Comparison of ENCODE assay signal across 1 cellular context in genomic region chr5:135566422-135567416, GRCh38.
TF ChIP-seq lines count a peak whose summit lies in the region.

No MANE protein-coding gene starts in this region.

TF ChIP-seq in IMR-90, 13 proteins besides CTCF, POLR2A, EP300 and RAD21:
- no peak for TF ChIP-seq USF2 (IDR thresholded peaks at IDR 0.05; ENCODE audit: low read depth, low read length)
- no peak for TF ChIP-seq CHD1 (IDR thresholded peaks at IDR 0.05; ENCODE audit: low read depth, low read length)
